1 cellular context compared by ENCODE assay signal in the genomic region with DNA sequence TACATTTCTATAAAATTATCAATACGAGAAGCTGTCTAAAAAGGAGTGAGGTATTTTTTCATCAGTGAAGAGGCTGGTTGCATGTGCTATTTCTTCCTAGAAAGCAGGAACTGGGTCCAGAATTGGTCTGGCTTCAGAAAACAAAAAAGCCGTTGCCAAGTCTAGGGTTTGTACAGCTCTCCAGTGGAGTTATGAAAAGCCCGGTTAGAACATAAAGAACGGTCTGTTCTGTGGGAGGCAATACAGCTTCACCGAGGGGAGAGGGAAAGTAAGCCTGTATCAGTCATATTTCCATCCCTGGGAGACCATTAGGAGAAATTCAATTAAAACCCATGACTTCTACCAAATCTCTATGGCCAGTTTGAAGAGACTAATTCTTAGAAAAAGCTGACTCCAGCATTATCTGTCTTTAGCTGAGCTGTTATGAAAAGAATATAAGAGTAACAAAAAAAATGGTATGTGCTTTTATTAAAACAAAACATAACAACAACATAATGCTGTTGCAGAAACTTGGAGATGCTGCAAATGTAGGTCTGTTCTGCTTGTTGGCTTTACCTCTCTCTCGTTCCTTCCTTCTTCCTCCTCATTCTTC.
TF ChIP-seq lines count a peak whose summit lies in the region.

No MANE protein-coding gene starts in this region.

TF ChIP-seq in GM23338, 12 proteins besides CTCF, POLR2A, EP300 and RAD21 (continued from another document):
- TF ChIP-seq, protein P1, sequence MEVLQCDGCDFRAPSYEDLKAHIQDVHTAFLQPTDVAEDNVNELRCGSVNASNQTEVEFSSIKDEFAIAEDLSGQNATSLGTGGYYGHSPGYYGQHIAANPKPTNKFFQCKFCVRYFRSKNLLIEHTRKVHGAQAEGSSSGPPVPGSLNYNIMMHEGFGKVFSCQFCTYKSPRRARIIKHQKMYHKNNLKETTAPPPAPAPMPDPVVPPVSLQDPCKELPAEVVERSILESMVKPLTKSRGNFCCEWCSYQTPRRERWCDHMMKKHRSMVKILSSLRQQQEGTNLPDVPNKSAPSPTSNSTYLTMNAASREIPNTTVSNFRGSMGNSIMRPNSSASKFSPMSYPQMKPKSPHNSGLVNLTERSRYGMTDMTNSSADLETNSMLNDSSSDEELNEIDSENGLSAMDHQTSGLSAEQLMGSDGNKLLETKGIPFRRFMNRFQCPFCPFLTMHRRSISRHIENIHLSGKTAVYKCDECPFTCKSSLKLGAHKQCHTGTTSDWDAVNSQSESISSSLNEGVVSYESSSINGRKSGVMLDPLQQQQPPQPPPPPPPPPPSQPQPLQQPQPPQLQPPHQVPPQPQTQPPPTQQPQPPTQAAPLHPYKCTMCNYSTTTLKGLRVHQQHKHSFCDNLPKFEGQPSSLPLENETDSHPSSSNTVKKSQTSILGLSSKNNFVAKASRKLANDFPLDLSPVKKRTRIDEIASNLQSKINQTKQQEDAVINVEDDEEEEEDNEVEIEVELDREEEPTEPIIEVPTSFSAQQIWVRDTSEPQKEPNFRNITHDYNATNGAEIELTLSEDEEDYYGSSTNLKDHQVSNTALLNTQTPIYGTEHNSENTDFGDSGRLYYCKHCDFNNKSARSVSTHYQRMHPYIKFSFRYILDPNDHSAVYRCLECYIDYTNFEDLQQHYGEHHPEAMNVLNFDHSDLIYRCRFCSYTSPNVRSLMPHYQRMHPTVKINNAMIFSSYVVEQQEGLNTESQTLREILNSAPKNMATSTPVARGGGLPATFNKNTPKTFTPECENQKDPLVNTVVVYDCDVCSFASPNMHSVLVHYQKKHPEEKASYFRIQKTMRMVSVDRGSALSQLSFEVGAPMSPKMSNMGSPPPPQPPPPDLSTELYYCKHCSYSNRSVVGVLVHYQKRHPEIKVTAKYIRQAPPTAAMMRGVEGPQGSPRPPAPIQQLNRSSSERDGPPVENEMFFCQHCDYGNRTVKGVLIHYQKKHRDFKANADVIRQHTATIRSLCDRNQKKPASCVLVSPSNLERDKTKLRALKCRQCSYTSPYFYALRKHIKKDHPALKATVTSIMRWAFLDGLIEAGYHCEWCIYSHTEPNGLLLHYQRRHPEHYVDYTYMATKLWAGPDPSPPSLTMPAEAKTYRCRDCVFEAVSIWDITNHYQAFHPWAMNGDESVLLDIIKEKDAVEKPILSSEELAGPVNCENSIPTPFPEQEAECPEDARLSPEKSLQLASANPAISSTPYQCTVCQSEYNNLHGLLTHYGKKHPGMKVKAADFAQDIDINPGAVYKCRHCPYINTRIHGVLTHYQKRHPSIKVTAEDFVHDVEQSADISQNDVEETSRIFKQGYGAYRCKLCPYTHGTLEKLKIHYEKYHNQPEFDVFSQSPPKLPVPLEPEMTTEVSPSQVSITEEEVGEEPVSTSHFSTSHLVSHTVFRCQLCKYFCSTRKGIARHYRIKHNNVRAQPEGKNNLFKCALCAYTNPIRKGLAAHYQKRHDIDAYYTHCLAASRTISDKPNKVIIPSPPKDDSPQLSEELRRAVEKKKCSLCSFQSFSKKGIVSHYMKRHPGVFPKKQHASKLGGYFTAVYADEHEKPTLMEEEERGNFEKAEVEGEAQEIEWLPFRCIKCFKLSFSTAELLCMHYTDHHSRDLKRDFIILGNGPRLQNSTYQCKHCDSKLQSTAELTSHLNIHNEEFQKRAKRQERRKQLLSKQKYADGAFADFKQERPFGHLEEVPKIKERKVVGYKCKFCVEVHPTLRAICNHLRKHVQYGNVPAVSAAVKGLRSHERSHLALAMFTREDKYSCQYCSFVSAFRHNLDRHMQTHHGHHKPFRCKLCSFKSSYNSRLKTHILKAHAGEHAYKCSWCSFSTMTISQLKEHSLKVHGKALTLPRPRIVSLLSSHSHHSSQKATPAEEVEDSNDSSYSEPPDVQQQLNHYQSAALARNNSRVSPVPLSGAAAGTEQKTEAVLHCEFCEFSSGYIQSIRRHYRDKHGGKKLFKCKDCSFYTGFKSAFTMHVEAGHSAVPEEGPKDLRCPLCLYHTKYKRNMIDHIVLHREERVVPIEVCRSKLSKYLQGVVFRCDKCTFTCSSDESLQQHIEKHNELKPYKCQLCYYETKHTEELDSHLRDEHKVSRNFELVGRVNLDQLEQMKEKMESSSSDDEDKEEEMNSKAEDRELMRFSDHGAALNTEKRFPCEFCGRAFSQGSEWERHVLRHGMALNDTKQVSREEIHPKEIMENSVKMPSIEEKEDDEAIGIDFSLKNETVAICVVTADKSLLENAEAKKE (CRISPR knock-in tag; IDR thresholded peaks at IDR 0.05): no peak
TF ChIP-seq in GM23338: peak in this region for 0.
